Comparison of ENCODE assay signal across 10 cellular contexts in the genomic region with DNA sequence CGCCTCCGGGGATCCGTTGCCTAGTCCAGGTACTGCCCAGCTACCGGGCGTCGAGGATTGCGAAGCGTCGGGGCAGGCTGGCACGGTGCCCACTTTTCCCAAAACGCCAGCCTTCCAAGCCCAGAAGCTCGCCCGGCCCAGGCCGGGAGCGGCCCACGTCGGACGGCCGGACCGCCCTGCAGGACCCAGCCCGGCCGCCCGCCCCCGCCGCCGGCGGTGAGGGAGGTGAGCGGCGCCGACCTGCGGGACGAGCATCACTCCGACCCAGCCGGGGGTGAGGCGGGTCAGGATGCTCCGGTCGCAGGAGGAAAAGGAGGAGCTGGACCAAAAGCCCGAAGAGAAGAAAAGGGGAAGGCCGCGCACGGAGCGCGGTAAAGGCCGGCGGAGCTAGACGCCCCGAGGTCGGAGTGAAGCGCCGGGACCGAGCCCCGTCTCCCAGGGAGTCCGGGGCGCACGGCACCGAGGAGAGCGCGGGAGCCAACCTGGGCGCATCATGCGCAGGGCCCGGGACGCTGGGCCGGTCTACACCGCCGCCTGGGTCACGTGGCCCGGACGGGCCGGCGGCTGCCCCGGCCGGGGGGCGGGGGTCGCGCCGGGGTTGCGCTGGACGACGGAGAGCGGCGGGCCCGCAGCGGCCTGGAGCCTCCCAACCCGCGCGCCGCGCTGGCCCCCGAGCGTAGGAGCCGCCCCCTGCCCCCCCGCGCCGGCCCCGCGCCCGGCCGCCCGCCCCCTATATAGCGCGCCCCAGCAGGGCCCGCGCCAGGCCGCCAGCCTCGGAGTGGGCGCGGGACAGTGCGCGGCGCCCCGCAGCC. TPM values are rescaled to one million over a fixed set of nuclear protein-coding genes. Genes with fewer than 3 reads are reported as not detected.
DNase-seq lines count a peak whose midpoint lies in the region; ATAC-seq and TF ChIP-seq lines count a peak whose summit lies in the region.
"Had no signal": no experiment of that assay in that cellular context is flagged by ENCODE, and none has a peak within 500 bp of the region (broad histone marks: within the 10 kb centered on the region; RNA-seq: fewer than 3 reads in every experiment).

A gene (plus strand): TSS at position 762 of the 812 bp plus-strand sequence. CDS start 146 bp downstream, outside the sequence.

- peaks cover 0 to 4% of the 10 kb centered on the region in 2 donors for H3K4me1 ChIP-seq in breast epithelium
- H3K4me1 ChIP-seq in lung (ENCODE audit: control insufficient read depth in 2 of 2, insufficient read depth in 2 of 2, low read length in 2 of 2): peaks cover 0 to 8% of the 10 kb centered on the region in 2 donors
- H3K4me1 ChIP-seq in transverse colon: peaks cover 0 to 11% (median 7%) of the 10 kb centered on the region in 4 donors

- no peak for TF ChIP-seq EP300 in transverse colon (IDR thresholded peaks at IDR 0.05; ENCODE audit: low read depth)

- DNase-seq in activated naive CD4-positive, alpha-beta T cell treated with anti-CD3 and anti-CD28 coated beads, Interleukin-2, amount 10 ng/mL, durations not matched to agents 7 days and 5 days: no peak
- DNase-seq in activated naive CD4-positive, alpha-beta T cell treated with anti-CD3 and anti-CD28 coated beads, Interleukin-2, amount 50 U/mL, for 16 hours: no peak
- DNase-seq in breast epithelium (ENCODE audit: low spot score in 2 of 2) (no peak), lung (ENCODE audit: low spot score) (no peak), transverse colon (no peak)
- DNase-seq: KBM-7 had no signal

- H3K4me3 ChIP-seq in breast epithelium (peak within 1 kb of the TSS; percentile 28 to 70 (median 52)), lung (no peak within 1 kb of the TSS), transverse colon (peak within 1 kb of the TSS in 3 of 4 donors; percentile 3 to 48 (median 25))

- no peaks in the 10 kb centered on the region for H3K27me3 ChIP-seq in breast epithelium
- no peaks in the 10 kb centered on the region for H3K27me3 ChIP-seq in lung (ENCODE audit: control insufficient read depth, insufficient read depth)
- peaks cover 82% of the 10 kb centered on the region for H3K27me3 ChIP-seq in transverse colon

- H3K27ac ChIP-seq in breast epithelium: peak within 1 kb of the TSS; percentile 20 to 81
- peak within 1 kb of the TSS in 1 of 2 donors; percentile 23 for H3K27ac ChIP-seq in lung (ENCODE audit: low read depth in 1 of 2, low read length in 1 of 2)
- H3K27ac ChIP-seq in transverse colon: no peak within 1 kb of the TSS

- intact Hi-C loops in breast epithelium (cut with DNase I; ENCODE audit: low total_unique reads) (loop anchor here (10.0 kb wide), 1 partner anchor 187 kb away; no protein-coding TSS in a partner anchor), transverse colon (cut with DNase I; ENCODE audit: low total_unique reads) (loop anchor here (10.0 kb wide), 1 partner anchor 223 kb away; no protein-coding TSS in a partner anchor)

- H3K9me3 ChIP-seq in breast epithelium: no peaks in the 10 kb centered on the region
- H3K9me3 ChIP-seq in lung (ENCODE audit: control insufficient read depth in 2 of 2, insufficient read depth in 1 of 2, low read length in 1 of 2): peaks cover 0 to 2% of the 10 kb centered on the region in 2 donors
- H3K9me3 ChIP-seq in transverse colon: no peaks in the 10 kb centered on the region

- in situ Hi-C loops in transverse colon (cut with MboI; ENCODE audit: low pct_ligation_motif_present in 1 of 4, low pct_unique_long_range_greater_than_20kb in 1 of 4, low sequenced_read_pairs in 3 of 4): loop anchor here in 1 of 4 donors (25.0 kb wide), 1 partner anchor 226 kb away; no protein-coding TSS in a partner anchor

- peak within 1 kb of the TSS; percentile 0 for H3K4me3 Mint-ChIP-seq in activated naive CD4-positive, alpha-beta T cell treated with anti-CD3 and anti-CD28 coated beads, Interleukin-2, amount 10 ng/mL, durations not matched to agents 7 days and 5 days

- WGBS in lung, 2 donors: 4 to 6% methylated on average over 48 to 111 of the region's 111 CpGs
- 4% methylated on average over 56 of the region's 111 CpGs; no CpG with 5 or more reads in 1 of the 2 donors for WGBS in transverse colon (ENCODE audit: low coverage in 1 of 2), 2 donors

- CTCF ChIA-PET in activated naive CD4-positive, alpha-beta T cell treated with anti-CD3 and anti-CD28 coated beads, Interleukin-2, amount 10 ng/mL, durations not matched to agents 7 days and 5 days (lab: Charles Lee): no interaction called here

- no peak within 1 kb of the TSS for H3K27ac Mint-ChIP-seq in activated naive CD4-positive, alpha-beta T cell treated with anti-CD3 and anti-CD28 coated beads, Interleukin-2, amount 10 ng/mL, durations not matched to agents 7 days and 5 days

- TF ChIP-seq POLR2A in breast epithelium (IDR thresholded peaks at IDR 0.05) (no peak), transverse colon (IDR thresholded peaks at IDR 0.05) (no peak)

- ATAC-seq in lung (ENCODE audit: insufficient read depth, low FRiP score) (no peak), GM21717 (IDR thresholded peaks at IDR 0.05; ENCODE audit: unreplicated experiment) (no peak), HG03439 (IDR thresholded peaks at IDR 0.05; ENCODE audit: unreplicated experiment) (no peak), HG02610 (IDR thresholded peaks at IDR 0.05; ENCODE audit: unreplicated experiment) (no peak)

- TF ChIP-seq CTCF in breast epithelium (IDR thresholded peaks at IDR 0.05) (no peak), lung (IDR thresholded peaks at IDR 0.05; ENCODE audit: control extremely low read depth, extremely low read depth) (no peak), transverse colon (IDR thresholded peaks at IDR 0.05) (no peak)

- H3K4me1 Mint-ChIP-seq in activated naive CD4-positive, alpha-beta T cell treated with anti-CD3 and anti-CD28 coated beads, Interleukin-2, amount 10 ng/mL, durations not matched to agents 7 days and 5 days: peaks cover 7% of the 10 kb centered on the region

- H3K27me3 Mint-ChIP-seq in activated naive CD4-positive, alpha-beta T cell treated with anti-CD3 and anti-CD28 coated beads, Interleukin-2, amount 10 ng/mL, durations not matched to agents 7 days and 5 days: peaks cover 52% of the 10 kb centered on the region

- H3K36me3 Mint-ChIP-seq in activated naive CD4-positive, alpha-beta T cell treated with anti-CD3 and anti-CD28 coated beads, Interleukin-2, amount 10 ng/mL, durations not matched to agents 7 days and 5 days: peaks cover 3% of the 10 kb centered on the region

- no peaks in the 10 kb centered on the region for H3K9me3 Mint-ChIP-seq in activated naive CD4-positive, alpha-beta T cell treated with anti-CD3 and anti-CD28 coated beads, Interleukin-2, amount 10 ng/mL, durations not matched to agents 7 days and 5 days

- no peaks in the 10 kb centered on the region for H3K36me3 ChIP-seq in breast epithelium
- H3K36me3 ChIP-seq in lung (ENCODE audit: control insufficient read depth in 2 of 2, insufficient read depth in 2 of 2, low read length in 2 of 2): no peaks in the 10 kb centered on the region
- H3K36me3 ChIP-seq in transverse colon: no peaks in the 10 kb centered on the region

RNA-seq across cellular contexts. Expression of the gene that starts here (rescaled TPM):
- total RNA-seq in breast epithelium (1 to 10 TPM in 2 of 3 donors, not detected in 1; 3.1 to 4.6 TPM), lung (10 to 100 TPM in 1 of 2 donors, 1 to 10 TPM in 1; 7.5 to 39.7 TPM), transverse colon (not detected)
- 10 to 100 TPM; 30.8 to 57.1 TPM for polyA plus RNA-seq in lung
- total RNA-seq: T-helper 1 cell treated with Interleukin-12 subunit alpha and Interleukin-12 subunit beta and Interleukin-4 antibody, amounts not matched to agents 30 ng/mL and 1 ng/mL, for 36 hours had no signal

Comparison
In these comparisons a context has a peak if more than half of its experiments do, and no peak if none do; other contexts are left out.
1. H3K27ac ChIP-seq: peak in breast epithelium (2 of 2); none in transverse colon (0 of 4).